9 cellular contexts compared by ENCODE assay signal in the genomic region with DNA sequence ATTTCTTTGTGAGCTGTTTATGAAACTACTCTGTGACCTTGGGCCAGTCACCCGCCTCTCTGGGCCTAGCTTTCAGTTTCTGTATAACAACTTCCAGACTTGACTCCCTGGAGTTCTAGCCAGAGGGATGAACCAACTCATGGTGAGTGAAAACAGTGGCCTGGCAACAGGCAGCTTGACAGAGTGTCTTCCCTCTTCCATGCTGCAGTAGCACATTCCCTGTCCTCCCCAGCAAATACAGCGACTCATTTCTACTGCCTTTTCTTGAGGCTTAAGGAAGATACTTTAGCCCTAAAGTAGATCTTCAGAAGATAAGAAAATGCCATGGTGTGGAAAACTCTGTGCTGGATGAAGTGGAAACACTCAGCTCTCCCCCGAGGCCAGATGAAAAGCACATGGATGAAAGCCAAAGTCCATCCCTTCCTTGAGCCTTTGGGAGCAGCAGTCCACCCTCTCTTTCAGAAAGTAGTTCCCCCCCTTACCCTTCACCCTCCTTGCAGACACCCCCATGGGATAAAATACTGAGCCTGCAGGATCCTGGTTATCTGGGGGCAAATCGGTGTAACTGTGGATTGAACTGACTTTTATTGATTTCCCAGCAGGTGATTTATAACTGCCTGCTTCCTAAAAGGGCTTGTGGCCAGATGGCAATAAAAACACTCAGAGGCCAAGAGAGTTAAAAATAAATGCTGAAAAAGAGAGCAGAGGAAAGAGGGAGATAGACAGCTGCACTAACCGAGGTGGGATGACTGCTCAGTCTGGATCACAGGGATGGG. TPM values are rescaled to one million over a fixed set of nuclear protein-coding genes. Genes with fewer than 3 reads are reported as not detected.
DNase-seq lines count a peak whose midpoint lies in the region; ATAC-seq and TF ChIP-seq lines count a peak whose summit lies in the region.
"Had no signal": no experiment of that assay in that cellular context is flagged by ENCODE, and none has a peak within 500 bp of the region (broad histone marks: within the 10 kb centered on the region; RNA-seq: fewer than 3 reads in every experiment).

No MANE protein-coding gene starts in this region.

- no peaks in the 10 kb centered on the region for H3K9me3 ChIP-seq in osteoblast (ENCODE audit: low read depth, low read length)

- H3K4me3 Mint-ChIP-seq in activated T-helper 1 cell treated with anti-CD3 and anti-CD28 coated beads, Interleukin-12 subunit alpha, Interleukin-12 subunit beta, Interleukin-2, Interleukin-4 antibody, amounts not matched to agents 30 ng/mL and 10 ng/mL and 1 ng/mL, durations not matched to agents 14 hours and 24 hours and 36 hours: no peak overlapping the region
- H3K4me3 Mint-ChIP-seq: dendritic cell treated with granulocyte-macrophage colony-stimulating factor and Interleukin-4, amounts not matched to agents 40 ng/mL and 50 ng/mL, for 4 days had no signal

- peaks cover 51% of the 10 kb centered on the region for H3K27me3 Mint-ChIP-seq in activated T-helper 1 cell treated with anti-CD3 and anti-CD28 coated beads, Interleukin-12 subunit alpha, Interleukin-12 subunit beta, Interleukin-2, Interleukin-4 antibody, amounts not matched to agents 30 ng/mL and 10 ng/mL and 1 ng/mL, durations not matched to agents 14 hours and 24 hours and 36 hours (ENCODE audit: insufficient read depth)

- H3K36me3 Mint-ChIP-seq in activated T-helper 1 cell treated with anti-CD3 and anti-CD28 coated beads, Interleukin-12 subunit alpha, Interleukin-12 subunit beta, Interleukin-2, Interleukin-4 antibody, amounts not matched to agents 30 ng/mL and 10 ng/mL and 1 ng/mL, durations not matched to agents 14 hours and 24 hours and 36 hours (ENCODE audit: low read depth): no peaks in the 10 kb centered on the region

- no peak overlapping the region for H3K27ac Mint-ChIP-seq in activated T-helper 1 cell treated with anti-CD3 and anti-CD28 coated beads, Interleukin-12 subunit alpha, Interleukin-12 subunit beta, Interleukin-2, Interleukin-4 antibody, amounts not matched to agents 30 ng/mL and 10 ng/mL and 1 ng/mL, durations not matched to agents 14 hours and 24 hours and 36 hours
- H3K27ac Mint-ChIP-seq: dendritic cell treated with granulocyte-macrophage colony-stimulating factor and Interleukin-4, amounts not matched to agents 40 ng/mL and 50 ng/mL, for 4 days had no signal

- peak overlapping the region; percentile 12 for H2AFZ ChIP-seq in osteoblast (ENCODE audit: low read length)

- H3K4me2 ChIP-seq in osteoblast (ENCODE audit: insufficient read depth, low read length): peak overlapping the region; percentile 40

- no peak overlapping the region for H3K4me3 ChIP-seq in osteoblast (ENCODE audit: insufficient read depth, low read length)

- DNase-seq in DMS153 (lab: John Stamatoyannopoulos, UW) (peak; percentile 70), NCI-H2227 (lab: John Stamatoyannopoulos, UW; ENCODE audit: unreplicated experiment) (peak; percentile 48), osteoblast (ENCODE audit: insufficient read length, low spot score, missing footprints) (no peak), germinal center (ENCODE audit: low spot score) (no peak)
- DNase-seq in activated T-helper 1 cell treated with anti-CD3 and anti-CD28 coated beads, Interleukin-12 subunit alpha, Interleukin-12 subunit beta, Interleukin-2, Interleukin-4 antibody, amounts not matched to agents 30 ng/mL and 10 ng/mL and 1 ng/mL, durations not matched to agents 14 hours and 24 hours and 36 hours (ENCODE audit: low spot score): no peak

- no peaks in the 10 kb centered on the region for H4K20me1 ChIP-seq in osteoblast (ENCODE audit: insufficient read depth, low read length)

- H3K4me1 Mint-ChIP-seq in activated T-helper 1 cell treated with anti-CD3 and anti-CD28 coated beads, Interleukin-12 subunit alpha, Interleukin-12 subunit beta, Interleukin-2, Interleukin-4 antibody, amounts not matched to agents 30 ng/mL and 10 ng/mL and 1 ng/mL, durations not matched to agents 14 hours and 24 hours and 36 hours (ENCODE audit: low read depth): no peaks in the 10 kb centered on the region

- no peaks in the 10 kb centered on the region for H3K9me3 Mint-ChIP-seq in activated T-helper 1 cell treated with anti-CD3 and anti-CD28 coated beads, Interleukin-12 subunit alpha, Interleukin-12 subunit beta, Interleukin-2, Interleukin-4 antibody, amounts not matched to agents 30 ng/mL and 10 ng/mL and 1 ng/mL, durations not matched to agents 14 hours and 24 hours and 36 hours
- H3K9me3 Mint-ChIP-seq: dendritic cell treated with granulocyte-macrophage colony-stimulating factor and Interleukin-4, amounts not matched to agents 40 ng/mL and 50 ng/mL, for 4 days had no signal

- H3K79me2 ChIP-seq in osteoblast (ENCODE audit: insufficient read depth, low read length): no peaks in the 10 kb centered on the region

- H3K36me3 ChIP-seq in osteoblast (ENCODE audit: insufficient read depth, low read length): no peaks in the 10 kb centered on the region

- intact Hi-C loops in activated T-helper 1 cell treated with anti-CD3 and anti-CD28 coated beads, Interleukin-12 subunit alpha, Interleukin-12 subunit beta, Interleukin-2, Interleukin-4 antibody, amounts not matched to agents 30 ng/mL and 10 ng/mL and 1 ng/mL, durations not matched to agents 14 hours and 24 hours and 36 hours (cut with micrococcal nuclease): no loop called here

- no peaks in the 10 kb centered on the region for H3K27me3 ChIP-seq in osteoblast (ENCODE audit: insufficient read depth, low read length)

- H3K4me1 ChIP-seq in osteoblast (ENCODE audit: insufficient read depth, low read length): peaks cover 46% of the 10 kb centered on the region

- H3K27ac ChIP-seq in cingulate gyrus (ENCODE audit: low read depth, low read length) (peak overlapping the region; percentile 49), osteoblast (ENCODE audit: low read depth, low read length) (peak overlapping the region; percentile 38)

- no peak for TF ChIP-seq CTCF in osteoblast (IDR thresholded peaks at IDR 0.05; ENCODE audit: extremely low read depth, low read depth, low read length)

- ATAC-seq in HG02884 (IDR thresholded peaks at IDR 0.05; ENCODE audit: unreplicated experiment) (no peak), HG02970 (IDR thresholded peaks at IDR 0.05; ENCODE audit: low FRiP score, unreplicated experiment) (no peak)

RNA-seq across cellular contexts. Expression of a gene that starts 24.1 kb away (rescaled TPM):
- 2.7 and 4.3 TPM in 2 replicates for total RNA-seq in osteoblast
- not detected in 2 replicates for total RNA-seq in activated T-helper 1 cell treated with anti-CD3 and anti-CD28 coated beads, Interleukin-12 subunit alpha, Interleukin-12 subunit beta, Interleukin-2, Interleukin-4 antibody, amounts not matched to agents 30 ng/mL and 10 ng/mL and 1 ng/mL, durations not matched to agents 14 hours and 24 hours and 36 hours

Comparison
In these comparisons a context has a peak if more than half of its experiments do, and no peak if none do; other contexts are left out.
1. DNase-seq: peak in DMS153 (single experiment) and NCI-H2227 (single experiment); none in osteoblast (single experiment), activated T-helper 1 cell treated with anti-CD3 and anti-CD28 coated beads, Interleukin-12 subunit alpha, Interleukin-12 subunit beta, Interleukin-2, Interleukin-4 antibody, amounts not matched to agents 30 ng/mL and 10 ng/mL and 1 ng/mL, durations not matched to agents 14 hours and 24 hours and 36 hours (single experiment) and germinal center (single experiment).